In genomic region chr7:24587853-24588252, GRCh38 we compare ENCODE assay signal across 8 cellular contexts. TPM values are rescaled to one million over a fixed set of nuclear protein-coding genes. Genes with fewer than 3 reads are reported as not detected.
DNase-seq lines count a peak whose midpoint lies in the region; ATAC-seq and TF ChIP-seq lines count a peak whose summit lies in the region.

No MANE protein-coding gene starts in this region.

- no peak overlapping the region for H3K4me3 ChIP-seq in GM12865 (ENCODE audit: low read depth, low read length)

- DNase-seq in GM12865 (ENCODE audit: low read depth) (peak; percentile 68), H4 (ENCODE audit: low spot score) (peak; percentile 41), NCI-H345 (lab: John Stamatoyannopoulos, UW) (peak; percentile 11), left lobe of liver (ENCODE audit: low spot score) (no peak), cerebellar cortex (ENCODE audit: low spot score) (no peak), DMS114 treated with DMSO at 0.1 percent for 48 hours (lab: John Stamatoyannopoulos, UW; ENCODE audit: unreplicated experiment) (no peak), epidermal melanocyte (ENCODE audit: insufficient read length, low spot score) (no peak)
- DNase-seq in activated T-cell treated with anti-CD3 and anti-CD28 coated beads, Interleukin-2, amount 50 U/mL, for 72 hours = peak; percentile 41 to 63

- peak; percentile 53 for TF ChIP-seq CTCF in GM12865 (IDR thresholded peaks at IDR 0.05; ENCODE audit: insufficient read depth, low read depth, low read length, missing control alignments)

- no peak overlapping the region for H3K27ac Mint-ChIP-seq in activated T-cell treated with anti-CD3 and anti-CD28 coated beads, Interleukin-2, amount 50 U/mL, for 72 hours

- no peaks in the 10 kb centered on the region for H3K9me3 Mint-ChIP-seq in activated T-cell treated with anti-CD3 and anti-CD28 coated beads, Interleukin-2, amount 50 U/mL, for 72 hours

- H3K27me3 Mint-ChIP-seq in activated T-cell treated with anti-CD3 and anti-CD28 coated beads, Interleukin-2, amount 50 U/mL, for 72 hours (ENCODE audit: low read depth) = no peaks in the 10 kb centered on the region

- peaks cover 2% of the 10 kb centered on the region in 2 donors for H3K36me3 Mint-ChIP-seq in activated T-cell treated with anti-CD3 and anti-CD28 coated beads, Interleukin-2, amount 50 U/mL, for 72 hours (ENCODE audit: insufficient read depth in 2 of 2)

- peak overlapping the region in 1 of 2 donors; percentile 32 for H3K4me3 Mint-ChIP-seq in activated T-cell treated with anti-CD3 and anti-CD28 coated beads, Interleukin-2, amount 50 U/mL, for 72 hours

- peaks cover 42% of the 10 kb centered on the region for H3K4me1 Mint-ChIP-seq in activated T-cell treated with anti-CD3 and anti-CD28 coated beads, Interleukin-2, amount 50 U/mL, for 72 hours (ENCODE audit: low read depth)

- peak; percentile 82 to 83 for ATAC-seq in activated T-cell treated with anti-CD3 and anti-CD28 coated beads, Interleukin-2, amount 50 U/mL, for 72 hours (replicated peaks in 1 of 2)
- ATAC-seq in left lobe of liver = peak; percentile 53

RNA-seq across cellular contexts. Expression of gene PALS2, which starts 14.6 kb away (rescaled TPM):
- 40.0 and 49.1 TPM in 2 replicates for total RNA-seq in H4 (2014; rRNA removed; shearing (Covaris generic))
- total RNA-seq in activated T-cell treated with anti-CD3 and anti-CD28 coated beads, Interleukin-2, amount 50 U/mL, for 72 hours = 10 to 100 TPM; 20.5 to 26.9 TPM
- total RNA-seq in left lobe of liver = 14.9 TPM

Comparison
In these comparisons a context has a peak if more than half of its experiments do, and no peak if none do; other contexts are left out.
1. DNase-seq: peak in GM12865 (single experiment), H4 (single experiment), NCI-H345 (single experiment) and activated T-cell treated with anti-CD3 and anti-CD28 coated beads, Interleukin-2, amount 50 U/mL, for 72 hours (2 of 2); none in left lobe of liver (single experiment), cerebellar cortex (single experiment), DMS114 treated with DMSO at 0.1 percent for 48 hours (single experiment) and epidermal melanocyte (single experiment).